Comparison of ENCODE assay signal across 8 cellular contexts in genomic region chr1:33181038-33181861, GRCh38. TPM values are rescaled to one million over a fixed set of nuclear protein-coding genes. Genes with fewer than 3 reads are reported as not detected.
DNase-seq lines count a peak whose midpoint lies in the region; ATAC-seq, FAIRE-seq and TF ChIP-seq lines count a peak whose summit lies in the region.

No MANE protein-coding gene starts in this region.

- no peak for TF ChIP-seq EP300 in GM12878 (IDR thresholded peaks at IDR 0.05; ENCODE audit: borderline replicate concordance in 1 of 2, control insufficient read depth in 1 of 2, low read depth in 2 of 2, low read length in 2 of 2)

- no peak for TF ChIP-seq CTCF in GM12878 (IDR thresholded peaks at IDR 0.05 in 2 of 3, conservative IDR thresholded peaks at IDR 0.05 in 1 of 3; ENCODE audit: control insufficient read depth in 2 of 3, extremely low read depth in 1 of 3, insufficient read depth in 1 of 3, low read depth in 3 of 3, low read length in 3 of 3)

- no peaks in the 10 kb centered on the region for H4K20me1 ChIP-seq in GM12878 (ENCODE audit: control insufficient read depth, insufficient read depth)

- no peaks in the 10 kb centered on the region for H3K9me3 ChIP-seq in SK-N-MC (ENCODE audit: low read depth, low read length)
- no peaks in the 10 kb centered on the region for H3K9me3 ChIP-seq in GM12878 (replicated peaks; ENCODE audit: control insufficient read depth, insufficient read depth, low read length)

- H3K9ac ChIP-seq in SK-N-MC (ENCODE audit: insufficient read length) (no peak overlapping the region), GM12878 (ENCODE audit: control insufficient read depth, insufficient read depth, low read length) (peak overlapping the region; percentile 34; the same call in 1 of the 2 replicates)

- FAIRE-seq in GM12878 (lab: Jason Lieb, UNC), result no peak

- peak overlapping the region; percentile 98 for H3K4me2 ChIP-seq in GM12878 (ENCODE audit: control insufficient read depth, insufficient read depth)

- RAD21 ChIA-PET in GM12878 (lab: Charles Lee; ENCODE audit: unreplicated experiment), result interaction anchor here (0.6 to 1.6 kb wide), 6 partner anchors 29 to 1161 kb away, joined by 3 to 4 read pairs (median 3); no protein-coding TSS in a partner anchor

- intact Hi-C loops in GM12878 (cut with micrococcal nuclease; ENCODE audit: unreplicated experiment), result loop anchor here (2.0 kb wide), 1 partner anchor 54 kb away; no protein-coding TSS in a partner anchor

- H3K4me3 ChIP-seq in SK-N-MC, result peak overlapping the region; percentile 87
- peak overlapping the region; percentile 84 for H3K4me3 ChIP-seq in GM12878

- ATAC-seq in GM19025 (IDR thresholded peaks at IDR 0.05; ENCODE audit: low read depth, unreplicated experiment) (peak; percentile 15), HG03571 (IDR thresholded peaks at IDR 0.05; ENCODE audit: unreplicated experiment) (peak; percentile 27), GM12878 (peak; percentile 59)

- SMC1A ChIA-PET in GM12878 (lab: Charles Lee; ENCODE audit: uncharacterized antibody, unreplicated experiment), result interaction anchor here (1.4 to 1.5 kb wide), 2 partner anchors 54 to 114 kb away, joined by 4 read pairs; no protein-coding TSS in a partner anchor

- peak overlapping the region; percentile 81 for H2AFZ ChIP-seq in GM12878 (ENCODE audit: control insufficient read depth, low read depth, low read length)

- DNase-seq in AG08395 (ENCODE audit: low spot score) (peak; percentile 44), SK-N-MC (ENCODE audit: low read depth, low spot score) (no peak), GM12878 (ENCODE audit: low read depth, low spot score) (no peak), iPS-NIHi7 (ENCODE audit: extremely low spot score) (peak; percentile 56), epidermal melanocyte (ENCODE audit: insufficient read length, low spot score) (no peak)
- DNase-seq in stimulated activated CD4-positive, alpha-beta T cell treated with anti-CD3 and anti-CD28 coated beads, Interleukin-12 subunit alpha, Interleukin-12 subunit beta, amount 100 ng/mL, for 24 hours (ENCODE audit: low read depth in 2 of 2), result peak; percentile 5 to 11

- POLR2A ChIA-PET in GM12878 (lab: Charles Lee), result interaction anchor here (0.6 to 1.7 kb wide), 5 partner anchors 9 to 54 kb away, joined by 3 to 8 read pairs (median 3); no protein-coding TSS in a partner anchor

- in situ Hi-C loops in GM12878 (cut with MboI), result no loop called here

- peaks cover 4% of the 10 kb centered on the region for H3K4me1 ChIP-seq in GM12878 (ENCODE audit: control insufficient read depth, insufficient read depth, low read length)

- 4% methylated on average over 59 of the region's 80 CpGs for WGBS in GM12878 (ENCODE audit: insufficient coverage, insufficient replicate concordance, low lambda C conversion rate, missing lambda C conversion rate)

- H3K27me3 ChIP-seq in GM12878 (replicated peaks in 1 of 2; ENCODE audit: control insufficient read depth in 2 of 2, insufficient read depth in 2 of 2, low read length in 1 of 2), result peaks cover 0 to 8% of the 10 kb centered on the region in 2 experiments; a peak in 3 of 4 replicates

- no TSS peak for BruUV-seq in GM12878 (replicated peaks; lab: Mats Ljungman, UMichigan)

- no peaks in the 10 kb centered on the region for H3K79me2 ChIP-seq in GM12878 (ENCODE audit: control insufficient read depth, insufficient read depth, low read length)

- no peaks in the 10 kb centered on the region for H3K36me3 ChIP-seq in SK-N-MC (ENCODE audit: insufficient read depth, low read length)
- no peaks in the 10 kb centered on the region for H3K36me3 ChIP-seq in GM12878 (ENCODE audit: control insufficient read depth in 2 of 2, insufficient read depth in 2 of 2, low read length in 1 of 2)

- peak; percentile 58 for TF ChIP-seq POLR2A in GM12878 (IDR thresholded peaks at IDR 0.05; ENCODE audit: low read depth, low read length)

- no peak overlapping the region for H3K27ac ChIP-seq in SK-N-MC
- H3K27ac ChIP-seq in GM12878 (ENCODE audit: control insufficient read depth, insufficient read depth), result no peak overlapping the region

- CTCF ChIA-PET in GM12878 (lab: Yijun Ruan, JAX), result interaction anchor here (0.6 to 3.2 kb wide), 10 partner anchors 41 to 829 kb away, joined by 3 to 18 read pairs (median 4); no protein-coding TSS in a partner anchor

- no peak for TF ChIP-seq RAD21 in GM12878 (IDR thresholded peaks at IDR 0.05; ENCODE audit: insufficient read depth, low read depth, low read length)

TF ChIP-seq in GM12878, 131 proteins besides CTCF, POLR2A, EP300 and RAD21:
- peak in 1 of 2 experiments; percentile 59; a peak in 1 of 4 replicates for TF ChIP-seq BHLHE40 (IDR thresholded peaks at IDR 0.05; ENCODE audit: borderline replicate concordance in 1 of 2, low read depth in 2 of 2, low read length in 1 of 2)
- no peak for TF ChIP-seq YY1 (IDR thresholded peaks at IDR 0.05; ENCODE audit: low read depth, low read length)
- no peak for TF ChIP-seq E2F8 (IDR thresholded peaks at IDR 0.05; ENCODE audit: low read depth, partially characterized antibody)
- TF ChIP-seq IKZF1 (conservative IDR thresholded peaks at IDR 0.05), result peak; percentile 84
- 0 out of 2 replicates have a peak, but pooled peaks have one; percentile 10 for TF ChIP-seq BACH1 (IDR thresholded peaks at IDR 0.05; ENCODE audit: borderline replicate concordance)
- no peak for TF ChIP-seq ZNF24 (IDR thresholded peaks at IDR 0.05)
- no peak for TF ChIP-seq GABPA (IDR thresholded peaks at IDR 0.05; ENCODE audit: low read depth)
- peak; percentile 46; the same call in 1 of the 2 replicates for TF ChIP-seq LARP7 (IDR thresholded peaks at IDR 0.05)
- TF ChIP-seq GATAD2B (conservative IDR thresholded peaks at IDR 0.05; ENCODE audit: low read depth), result 0 out of 2 replicates have a peak, but pooled peaks have one; percentile 24
- no peak for TF ChIP-seq MEF2B (IDR thresholded peaks at IDR 0.05; ENCODE audit: partially characterized antibody, poor library complexity, severe bottlenecking)

RNA-seq across cellular contexts. Expression of gene TRIM62, which starts 0.6 kb away (rescaled TPM):
- total RNA-seq in GM12878 (2013; cell fraction: nucleolus; rRNA removed), result 4.5 and 5.4 TPM in 2 replicates
- total RNA-seq in GM12878 (2014; rRNA removed) (1.2 and 2.2 TPM in 2 replicates), GM12878 (2014; rRNA removed; fragmentation: Illumina TruSeq; extraction: Trizol) (0.69 and 1.0 TPM in 2 replicates), GM12878 (2021) (4.1 and 4.2 TPM in 2 replicates)
- 1.2 TPM for polyA plus RNA-seq in GM12878 (2011; ENCODE audit: low read depth)
- polyA plus RNA-seq in GM12878 (2011; rRNA removed) (0.37 and 0.99 TPM in 2 replicates), GM12878 (2014; fragmentation: Illumina TruSeq; extraction: Trizol) (2.7 and 2.8 TPM in 2 replicates), GM12878 (2014; fragmentation: Nextera tagmentation; extraction: Ambion mirVana) (under 1 TPM; 0.52 to 0.55 TPM), GM12878 (2014; rRNA removed) (2.6 and 2.8 TPM in 2 replicates), GM12878 (2016; fragmentation: Nextera tagmentation; extraction: Ambion mirVana) (1 to 10 TPM; 1.9 TPM)
- 1.3 and 1.4 TPM in 2 replicates for polyA plus RNA-seq in GM12878 (2011; cell fraction: cytosol; rRNA removed)
- polyA plus RNA-seq in GM12878 (2011; cell fraction: nucleus; rRNA removed), result 4.2 and 7.0 TPM in 2 replicates
- 2.1 and 2.7 TPM in 2 replicates for polyA plus RNA-seq in GM12878 (2012)
- polyA minus RNA-seq in GM12878 (2011; rRNA and poly(A)+ RNA removed), result 1.1 and 1.7 TPM in 2 replicates
- 0.62 and 1.1 TPM in 2 replicates for polyA minus RNA-seq in GM12878 (2011; cell fraction: cytosol; rRNA and poly(A)+ RNA removed)
- 1.5 and 2.0 TPM in 2 replicates for polyA minus RNA-seq in GM12878 (2011; cell fraction: nucleus; rRNA and poly(A)+ RNA removed)

Comparison
In these comparisons a context has a peak if more than half of its experiments do, and no peak if none do; other contexts are left out.
1. DNase-seq: peak in AG08395 (single experiment), iPS-NIHi7 (single experiment) and stimulated activated CD4-positive, alpha-beta T cell treated with anti-CD3 and anti-CD28 coated beads, Interleukin-12 subunit alpha, Interleukin-12 subunit beta, amount 100 ng/mL, for 24 hours (2 of 2); none in SK-N-MC (single experiment), GM12878 (single experiment) and epidermal melanocyte (single experiment).
2. Peak in every context shown above with its lines, with median percentiles within 50 percentile points of each other: ATAC-seq.